In the genomic region with DNA sequence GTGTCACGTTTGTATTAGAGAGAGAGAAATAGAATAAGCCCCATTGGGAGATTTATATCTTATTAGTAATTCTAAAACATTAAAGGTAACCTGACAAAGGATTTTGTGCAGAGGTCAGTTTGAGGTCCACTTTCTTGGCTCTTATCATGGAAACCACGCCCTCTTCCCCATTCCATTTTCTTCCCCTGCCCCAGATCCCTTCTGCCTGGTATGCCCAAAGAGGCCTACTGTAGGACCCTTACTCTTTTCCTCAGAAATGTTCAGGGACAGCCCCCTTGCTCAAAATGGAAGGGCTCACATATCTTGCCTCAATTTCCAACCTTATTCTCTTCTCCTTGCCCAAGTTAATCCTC, we compare ENCODE assay signal across 1 cellular context.
TF ChIP-seq lines count a peak whose summit lies in the region.

No MANE protein-coding gene starts in this region.

TF ChIP-seq in K562, 482 proteins besides CTCF, POLR2A, EP300 and RAD21 (continued from another document):
- peak; percentile 90 for TF ChIP-seq FOSL1 (tag; conservative IDR thresholded peaks at IDR 0.05)
- no peak for TF ChIP-seq FOS (IDR thresholded peaks at IDR 0.05; ENCODE audit: extremely low read depth, insufficient read length)
- no peak for TF ChIP-seq DMBX1 (CRISPR knock-in tag; IDR thresholded peaks at IDR 0.05; ENCODE audit: borderline replicate concordance)
- no peak for TF ChIP-seq STAT5B (CRISPR knock-in tag; IDR thresholded peaks at IDR 0.05)
- TF ChIP-seq PPARD (CRISPR knock-in tag; IDR thresholded peaks at IDR 0.05): no peak
- TF ChIP-seq, protein P1, sequence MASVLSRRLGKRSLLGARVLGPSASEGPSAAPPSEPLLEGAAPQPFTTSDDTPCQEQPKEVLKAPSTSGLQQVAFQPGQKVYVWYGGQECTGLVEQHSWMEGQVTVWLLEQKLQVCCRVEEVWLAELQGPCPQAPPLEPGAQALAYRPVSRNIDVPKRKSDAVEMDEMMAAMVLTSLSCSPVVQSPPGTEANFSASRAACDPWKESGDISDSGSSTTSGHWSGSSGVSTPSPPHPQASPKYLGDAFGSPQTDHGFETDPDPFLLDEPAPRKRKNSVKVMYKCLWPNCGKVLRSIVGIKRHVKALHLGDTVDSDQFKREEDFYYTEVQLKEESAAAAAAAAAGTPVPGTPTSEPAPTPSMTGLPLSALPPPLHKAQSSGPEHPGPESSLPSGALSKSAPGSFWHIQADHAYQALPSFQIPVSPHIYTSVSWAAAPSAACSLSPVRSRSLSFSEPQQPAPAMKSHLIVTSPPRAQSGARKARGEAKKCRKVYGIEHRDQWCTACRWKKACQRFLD (CRISPR knock-in tag; IDR thresholded peaks at IDR 0.05): no peak
- no peak for TF ChIP-seq RBM34 (IDR thresholded peaks at IDR 0.05; ENCODE audit: borderline replicate concordance, insufficient read depth, low read length)
- TF ChIP-seq DACH1 (IDR thresholded peaks at IDR 0.05; ENCODE audit: partially characterized antibody): peak; percentile 5
- no peak; the same call in 1 of the 2 replicates for TF ChIP-seq CREB1 (IDR thresholded peaks at IDR 0.05)
- no peak for TF ChIP-seq CREB1 (CRISPR knock-in tag; IDR thresholded peaks at IDR 0.05)
- TF ChIP-seq RBM14 (IDR thresholded peaks at IDR 0.05; ENCODE audit: borderline replicate concordance, insufficient read depth, low read depth, low read length): no peak
- no peak for TF ChIP-seq ELF4 (CRISPR knock-in tag; IDR thresholded peaks at IDR 0.05)
- no peak for TF ChIP-seq POLR2AphosphoS5 (IDR thresholded peaks at IDR 0.05; ENCODE audit: control insufficient read depth, insufficient read depth, low read depth, low read length)
- no peak for TF ChIP-seq ETV6 (IDR thresholded peaks at IDR 0.05; ENCODE audit: borderline replicate concordance in 1 of 2, low read depth in 2 of 2, low read length in 1 of 2)
- TF ChIP-seq ETV6 (CRISPR knock-in tag; IDR thresholded peaks at IDR 0.05; ENCODE audit: borderline replicate concordance): no peak
- no peak; the same call in 1 of the 2 replicates for TF ChIP-seq MYBL2 (IDR thresholded peaks at IDR 0.05; ENCODE audit: low read depth)
- no peak for TF ChIP-seq MYBL2 (CRISPR knock-in tag; IDR thresholded peaks at IDR 0.05; ENCODE audit: borderline replicate concordance)
- no peak for TF ChIP-seq MTA3 (IDR thresholded peaks at IDR 0.05; ENCODE audit: borderline replicate concordance)
- TF ChIP-seq PRPF4 (IDR thresholded peaks at IDR 0.05; ENCODE audit: insufficient read depth, low read depth, low read length, poor library complexity, severe bottlenecking): no peak
- no peak for TF ChIP-seq ZNF586 (CRISPR knock-in tag; conservative IDR thresholded peaks at IDR 0.05)
- no peak for TF ChIP-seq HNRNPK (IDR thresholded peaks at IDR 0.05; ENCODE audit: low read depth, low read length, poor library complexity, severe bottlenecking)
- TF ChIP-seq BACH1 (tag; IDR thresholded peaks at IDR 0.05): peak; percentile 84
- TF ChIP-seq MBD2 (IDR thresholded peaks at IDR 0.05; ENCODE audit: borderline replicate concordance, low read depth): no peak
- TF ChIP-seq, protein P2, sequence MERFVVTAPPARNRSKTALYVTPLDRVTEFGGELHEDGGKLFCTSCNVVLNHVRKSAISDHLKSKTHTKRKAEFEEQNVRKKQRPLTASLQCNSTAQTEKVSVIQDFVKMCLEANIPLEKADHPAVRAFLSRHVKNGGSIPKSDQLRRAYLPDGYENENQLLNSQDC (CRISPR knock-in tag; IDR thresholded peaks at IDR 0.05): no peak
- TF ChIP-seq, protein P3, sequence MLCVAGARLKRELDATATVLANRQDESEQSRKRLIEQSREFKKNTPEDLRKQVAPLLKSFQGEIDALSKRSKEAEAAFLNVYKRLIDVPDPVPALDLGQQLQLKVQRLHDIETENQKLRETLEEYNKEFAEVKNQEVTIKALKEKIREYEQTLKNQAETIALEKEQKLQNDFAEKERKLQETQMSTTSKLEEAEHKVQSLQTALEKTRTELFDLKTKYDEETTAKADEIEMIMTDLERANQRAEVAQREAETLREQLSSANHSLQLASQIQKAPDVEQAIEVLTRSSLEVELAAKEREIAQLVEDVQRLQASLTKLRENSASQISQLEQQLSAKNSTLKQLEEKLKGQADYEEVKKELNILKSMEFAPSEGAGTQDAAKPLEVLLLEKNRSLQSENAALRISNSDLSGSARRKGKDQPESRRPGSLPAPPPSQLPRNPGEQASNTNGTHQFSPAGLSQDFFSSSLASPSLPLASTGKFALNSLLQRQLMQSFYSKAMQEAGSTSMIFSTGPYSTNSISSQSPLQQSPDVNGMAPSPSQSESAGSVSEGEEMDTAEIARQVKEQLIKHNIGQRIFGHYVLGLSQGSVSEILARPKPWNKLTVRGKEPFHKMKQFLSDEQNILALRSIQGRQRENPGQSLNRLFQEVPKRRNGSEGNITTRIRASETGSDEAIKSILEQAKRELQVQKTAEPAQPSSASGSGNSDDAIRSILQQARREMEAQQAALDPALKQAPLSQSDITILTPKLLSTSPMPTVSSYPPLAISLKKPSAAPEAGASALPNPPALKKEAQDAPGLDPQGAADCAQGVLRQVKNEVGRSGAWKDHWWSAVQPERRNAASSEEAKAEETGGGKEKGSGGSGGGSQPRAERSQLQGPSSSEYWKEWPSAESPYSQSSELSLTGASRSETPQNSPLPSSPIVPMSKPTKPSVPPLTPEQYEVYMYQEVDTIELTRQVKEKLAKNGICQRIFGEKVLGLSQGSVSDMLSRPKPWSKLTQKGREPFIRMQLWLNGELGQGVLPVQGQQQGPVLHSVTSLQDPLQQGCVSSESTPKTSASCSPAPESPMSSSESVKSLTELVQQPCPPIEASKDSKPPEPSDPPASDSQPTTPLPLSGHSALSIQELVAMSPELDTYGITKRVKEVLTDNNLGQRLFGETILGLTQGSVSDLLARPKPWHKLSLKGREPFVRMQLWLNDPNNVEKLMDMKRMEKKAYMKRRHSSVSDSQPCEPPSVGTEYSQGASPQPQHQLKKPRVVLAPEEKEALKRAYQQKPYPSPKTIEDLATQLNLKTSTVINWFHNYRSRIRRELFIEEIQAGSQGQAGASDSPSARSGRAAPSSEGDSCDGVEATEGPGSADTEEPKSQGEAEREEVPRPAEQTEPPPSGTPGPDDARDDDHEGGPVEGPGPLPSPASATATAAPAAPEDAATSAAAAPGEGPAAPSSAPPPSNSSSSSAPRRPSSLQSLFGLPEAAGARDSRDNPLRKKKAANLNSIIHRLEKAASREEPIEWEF (CRISPR knock-in tag; IDR thresholded peaks at IDR 0.05): peak; percentile 49; the same call in 1 of the 2 replicates
- no peak; the same call in 1 of the 2 replicates for TF ChIP-seq ETV1 (tag; conservative IDR thresholded peaks at IDR 0.05; ENCODE audit: low read depth)
- no peak for TF ChIP-seq ZKSCAN1 (IDR thresholded peaks at IDR 0.05; ENCODE audit: low read depth, low read length)
- no peak; the same call in 1 of the 2 replicates for TF ChIP-seq MEF2D (tag; conservative IDR thresholded peaks at IDR 0.05; ENCODE audit: low read depth)
- TF ChIP-seq, protein P4, sequence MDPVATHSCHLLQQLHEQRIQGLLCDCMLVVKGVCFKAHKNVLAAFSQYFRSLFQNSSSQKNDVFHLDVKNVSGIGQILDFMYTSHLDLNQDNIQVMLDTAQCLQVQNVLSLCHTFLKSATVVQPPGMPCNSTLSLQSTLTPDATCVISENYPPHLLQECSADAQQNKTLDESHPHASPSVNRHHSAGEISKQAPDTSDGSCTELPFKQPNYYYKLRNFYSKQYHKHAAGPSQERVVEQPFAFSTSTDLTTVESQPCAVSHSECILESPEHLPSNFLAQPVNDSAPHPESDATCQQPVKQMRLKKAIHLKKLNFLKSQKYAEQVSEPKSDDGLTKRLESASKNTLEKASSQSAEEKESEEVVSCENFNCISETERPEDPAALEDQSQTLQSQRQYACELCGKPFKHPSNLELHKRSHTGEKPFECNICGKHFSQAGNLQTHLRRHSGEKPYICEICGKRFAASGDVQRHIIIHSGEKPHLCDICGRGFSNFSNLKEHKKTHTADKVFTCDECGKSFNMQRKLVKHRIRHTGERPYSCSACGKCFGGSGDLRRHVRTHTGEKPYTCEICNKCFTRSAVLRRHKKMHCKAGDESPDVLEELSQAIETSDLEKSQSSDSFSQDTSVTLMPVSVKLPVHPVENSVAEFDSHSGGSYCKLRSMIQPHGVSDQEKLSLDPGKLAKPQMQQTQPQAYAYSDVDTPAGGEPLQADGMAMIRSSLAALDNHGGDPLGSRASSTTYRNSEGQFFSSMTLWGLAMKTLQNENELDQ (CRISPR knock-in tag; IDR thresholded peaks at IDR 0.05; ENCODE audit: borderline replicate concordance): no peak
- no peak for TF ChIP-seq ATF1 (CRISPR knock-in tag; IDR thresholded peaks at IDR 0.05)
- TF ChIP-seq ATF1 (tag; IDR thresholded peaks at IDR 0.05): peak; percentile 18; the same call in 1 of the 2 replicates
- no peak for TF ChIP-seq PYGO2 (tag; IDR thresholded peaks at IDR 0.05)
- TF ChIP-seq ZC3H11A (IDR thresholded peaks at IDR 0.05; ENCODE audit: low read depth, low read length): no peak
- TF ChIP-seq, protein P5, sequence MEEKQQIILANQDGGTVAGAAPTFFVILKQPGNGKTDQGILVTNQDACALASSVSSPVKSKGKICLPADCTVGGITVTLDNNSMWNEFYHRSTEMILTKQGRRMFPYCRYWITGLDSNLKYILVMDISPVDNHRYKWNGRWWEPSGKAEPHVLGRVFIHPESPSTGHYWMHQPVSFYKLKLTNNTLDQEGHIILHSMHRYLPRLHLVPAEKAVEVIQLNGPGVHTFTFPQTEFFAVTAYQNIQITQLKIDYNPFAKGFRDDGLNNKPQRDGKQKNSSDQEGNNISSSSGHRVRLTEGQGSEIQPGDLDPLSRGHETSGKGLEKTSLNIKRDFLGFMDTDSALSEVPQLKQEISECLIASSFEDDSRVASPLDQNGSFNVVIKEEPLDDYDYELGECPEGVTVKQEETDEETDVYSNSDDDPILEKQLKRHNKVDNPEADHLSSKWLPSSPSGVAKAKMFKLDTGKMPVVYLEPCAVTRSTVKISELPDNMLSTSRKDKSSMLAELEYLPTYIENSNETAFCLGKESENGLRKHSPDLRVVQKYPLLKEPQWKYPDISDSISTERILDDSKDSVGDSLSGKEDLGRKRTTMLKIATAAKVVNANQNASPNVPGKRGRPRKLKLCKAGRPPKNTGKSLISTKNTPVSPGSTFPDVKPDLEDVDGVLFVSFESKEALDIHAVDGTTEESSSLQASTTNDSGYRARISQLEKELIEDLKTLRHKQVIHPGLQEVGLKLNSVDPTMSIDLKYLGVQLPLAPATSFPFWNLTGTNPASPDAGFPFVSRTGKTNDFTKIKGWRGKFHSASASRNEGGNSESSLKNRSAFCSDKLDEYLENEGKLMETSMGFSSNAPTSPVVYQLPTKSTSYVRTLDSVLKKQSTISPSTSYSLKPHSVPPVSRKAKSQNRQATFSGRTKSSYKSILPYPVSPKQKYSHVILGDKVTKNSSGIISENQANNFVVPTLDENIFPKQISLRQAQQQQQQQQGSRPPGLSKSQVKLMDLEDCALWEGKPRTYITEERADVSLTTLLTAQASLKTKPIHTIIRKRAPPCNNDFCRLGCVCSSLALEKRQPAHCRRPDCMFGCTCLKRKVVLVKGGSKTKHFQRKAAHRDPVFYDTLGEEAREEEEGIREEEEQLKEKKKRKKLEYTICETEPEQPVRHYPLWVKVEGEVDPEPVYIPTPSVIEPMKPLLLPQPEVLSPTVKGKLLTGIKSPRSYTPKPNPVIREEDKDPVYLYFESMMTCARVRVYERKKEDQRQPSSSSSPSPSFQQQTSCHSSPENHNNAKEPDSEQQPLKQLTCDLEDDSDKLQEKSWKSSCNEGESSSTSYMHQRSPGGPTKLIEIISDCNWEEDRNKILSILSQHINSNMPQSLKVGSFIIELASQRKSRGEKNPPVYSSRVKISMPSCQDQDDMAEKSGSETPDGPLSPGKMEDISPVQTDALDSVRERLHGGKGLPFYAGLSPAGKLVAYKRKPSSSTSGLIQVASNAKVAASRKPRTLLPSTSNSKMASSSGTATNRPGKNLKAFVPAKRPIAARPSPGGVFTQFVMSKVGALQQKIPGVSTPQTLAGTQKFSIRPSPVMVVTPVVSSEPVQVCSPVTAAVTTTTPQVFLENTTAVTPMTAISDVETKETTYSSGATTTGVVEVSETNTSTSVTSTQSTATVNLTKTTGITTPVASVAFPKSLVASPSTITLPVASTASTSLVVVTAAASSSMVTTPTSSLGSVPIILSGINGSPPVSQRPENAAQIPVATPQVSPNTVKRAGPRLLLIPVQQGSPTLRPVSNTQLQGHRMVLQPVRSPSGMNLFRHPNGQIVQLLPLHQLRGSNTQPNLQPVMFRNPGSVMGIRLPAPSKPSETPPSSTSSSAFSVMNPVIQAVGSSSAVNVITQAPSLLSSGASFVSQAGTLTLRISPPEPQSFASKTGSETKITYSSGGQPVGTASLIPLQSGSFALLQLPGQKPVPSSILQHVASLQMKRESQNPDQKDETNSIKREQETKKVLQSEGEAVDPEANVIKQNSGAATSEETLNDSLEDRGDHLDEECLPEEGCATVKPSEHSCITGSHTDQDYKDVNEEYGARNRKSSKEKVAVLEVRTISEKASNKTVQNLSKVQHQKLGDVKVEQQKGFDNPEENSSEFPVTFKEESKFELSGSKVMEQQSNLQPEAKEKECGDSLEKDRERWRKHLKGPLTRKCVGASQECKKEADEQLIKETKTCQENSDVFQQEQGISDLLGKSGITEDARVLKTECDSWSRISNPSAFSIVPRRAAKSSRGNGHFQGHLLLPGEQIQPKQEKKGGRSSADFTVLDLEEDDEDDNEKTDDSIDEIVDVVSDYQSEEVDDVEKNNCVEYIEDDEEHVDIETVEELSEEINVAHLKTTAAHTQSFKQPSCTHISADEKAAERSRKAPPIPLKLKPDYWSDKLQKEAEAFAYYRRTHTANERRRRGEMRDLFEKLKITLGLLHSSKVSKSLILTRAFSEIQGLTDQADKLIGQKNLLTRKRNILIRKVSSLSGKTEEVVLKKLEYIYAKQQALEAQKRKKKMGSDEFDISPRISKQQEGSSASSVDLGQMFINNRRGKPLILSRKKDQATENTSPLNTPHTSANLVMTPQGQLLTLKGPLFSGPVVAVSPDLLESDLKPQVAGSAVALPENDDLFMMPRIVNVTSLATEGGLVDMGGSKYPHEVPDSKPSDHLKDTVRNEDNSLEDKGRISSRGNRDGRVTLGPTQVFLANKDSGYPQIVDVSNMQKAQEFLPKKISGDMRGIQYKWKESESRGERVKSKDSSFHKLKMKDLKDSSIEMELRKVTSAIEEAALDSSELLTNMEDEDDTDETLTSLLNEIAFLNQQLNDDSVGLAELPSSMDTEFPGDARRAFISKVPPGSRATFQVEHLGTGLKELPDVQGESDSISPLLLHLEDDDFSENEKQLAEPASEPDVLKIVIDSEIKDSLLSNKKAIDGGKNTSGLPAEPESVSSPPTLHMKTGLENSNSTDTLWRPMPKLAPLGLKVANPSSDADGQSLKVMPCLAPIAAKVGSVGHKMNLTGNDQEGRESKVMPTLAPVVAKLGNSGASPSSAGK (IDR thresholded peaks at IDR 0.05): 0 out of 2 replicates have a peak, but pooled peaks have one; percentile 3
